In the genomic region with DNA sequence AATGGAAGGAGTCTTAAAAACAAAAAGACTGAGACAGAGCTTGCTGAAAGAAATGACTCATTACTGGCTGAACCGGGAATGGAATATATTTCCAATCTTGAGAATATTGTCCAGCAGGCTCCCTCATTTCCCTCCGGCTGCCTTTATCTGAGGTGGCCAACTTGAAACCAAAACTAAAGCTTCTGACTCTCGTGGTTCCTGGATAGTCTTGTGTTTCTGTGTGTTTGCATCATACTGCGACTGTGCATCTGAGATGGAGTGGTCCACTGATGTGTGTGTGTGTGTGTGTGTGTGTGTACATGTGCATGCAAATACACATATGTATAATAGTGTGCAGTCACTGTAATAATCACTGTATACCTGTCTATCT, we compare ENCODE assay signal across 8 cellular contexts.
A peak's percentile ranks its signal among the peaks of the same experiment; 100 is the strongest.
DNase-seq lines count a peak whose midpoint lies in the region; ATAC-seq and TF ChIP-seq lines count a peak whose summit lies in the region.

No MANE protein-coding gene starts in this region.

- intact Hi-C loops in Calu3 (cut with micrococcal nuclease; ENCODE audit: unreplicated experiment) = loop anchor here (1.0 to 10.0 kb wide), 6 partner anchors 31 to 349 kb away; a partner anchor contains a TSS
- intact Hi-C loops in CD4-positive, alpha-beta T cell (cut with DNase I, micrococcal nuclease) = no loop called here

- in situ Hi-C loops in brain microvascular endothelial cell (cut with HindIII; ENCODE audit: low pct_ligation_motif_present, low sequenced_read_pairs) = no loop called here

- peak; percentile 58 for ATAC-seq in omental fat pad (ENCODE audit: low FRiP score)
- no peak for ATAC-seq in CD4-positive, alpha-beta T cell (ENCODE audit: poor library complexity)

- H3K27ac ChIP-seq in brain microvascular endothelial cell = peak overlapping the region; percentile 65
- no peak overlapping the region for H3K27ac ChIP-seq in CD4-positive, alpha-beta T cell (ENCODE audit: low read depth, low read length)

- H3K36me3 Mint-ChIP-seq in Calu3 (ENCODE audit: insufficient read depth, unreplicated experiment) = peaks cover 32% of the 10 kb centered on the region
- no peaks in the 10 kb centered on the region for H3K36me3 Mint-ChIP-seq in CD4-positive, alpha-beta T cell (ENCODE audit: low read depth)

- POLR2A ChIA-PET in CD4-positive, alpha-beta T cell (lab: Charles Lee) = no interaction called here

- TF ChIP-seq CTCF in Calu3 (IDR thresholded peaks at IDR 0.05; ENCODE audit: unreplicated experiment) = no peak
- TF ChIP-seq CTCF in brain microvascular endothelial cell (IDR thresholded peaks at IDR 0.05; ENCODE audit: low read depth, low read length, missing control alignments) = no peak
- TF ChIP-seq CTCF in omental fat pad (IDR thresholded peaks at IDR 0.05) = no peak
- no peak for TF ChIP-seq CTCF in CD4-positive, alpha-beta T cell (IDR thresholded peaks at IDR 0.05)

- no peaks in the 10 kb centered on the region for H3K9me3 ChIP-seq in CD4-positive, alpha-beta T cell (ENCODE audit: control insufficient read depth, low read length)

- CTCF ChIA-PET in Calu3 (lab: Charles Lee) = interaction anchor here (0.9 to 2.2 kb wide), 10 partner anchors 17 to 350 kb away, joined by 3 to 23 read pairs (median 4); no protein-coding TSS in a partner anchor
- CTCF ChIA-PET in CD4-positive, alpha-beta T cell (lab: Charles Lee) = no interaction called here

- H3K4me3 ChIP-seq in brain microvascular endothelial cell (ENCODE audit: low read depth, low read length) = peak overlapping the region; percentile 30

- no peaks in the 10 kb centered on the region for H3K36me3 ChIP-seq in brain microvascular endothelial cell (replicated peaks)

- H3K4me1 Mint-ChIP-seq in Calu3 (ENCODE audit: low read depth, unreplicated experiment) = peaks cover 53% of the 10 kb centered on the region
- no peaks in the 10 kb centered on the region for H3K4me1 Mint-ChIP-seq in CD4-positive, alpha-beta T cell (ENCODE audit: low read depth)

- DNase-seq in Calu3 = peak; percentile 20
- DNase-seq in HPDE6-E6E7 (ENCODE audit: extremely low spot score) = peak; percentile 44
- DNase-seq in brain microvascular endothelial cell = peak; percentile 67
- DNase-seq in omental fat pad (ENCODE audit: low spot score) = no peak
- DNase-seq in DMS 273 treated with DMSO at 0.1 percent for 48 hours (lab: John Stamatoyannopoulos, UW) = no peak
- no peak for DNase-seq in medulla oblongata (ENCODE audit: extremely low spot score)
- no peak for DNase-seq in CD4-positive, alpha-beta T cell
- DNase-seq in DMS79 (lab: John Stamatoyannopoulos, UW) = no peak

- no TSS peak for BruUV-seq in Calu3 (replicated peaks; lab: Mats Ljungman, UMichigan)

- peak overlapping the region; percentile 62 for H3K4me3 Mint-ChIP-seq in Calu3 (ENCODE audit: low read depth, unreplicated experiment)
- no peak overlapping the region for H3K4me3 Mint-ChIP-seq in CD4-positive, alpha-beta T cell

- H3K9me3 Mint-ChIP-seq in Calu3 (ENCODE audit: low read depth, unreplicated experiment) = no peaks in the 10 kb centered on the region
- no peaks in the 10 kb centered on the region for H3K9me3 Mint-ChIP-seq in CD4-positive, alpha-beta T cell

- H3K27me3 ChIP-seq in brain microvascular endothelial cell (replicated peaks) = no peaks in the 10 kb centered on the region
- H3K27me3 ChIP-seq in CD4-positive, alpha-beta T cell (ENCODE audit: control insufficient read depth, insufficient read depth, low read length) = no peaks in the 10 kb centered on the region

- H3K27ac Mint-ChIP-seq in Calu3 (ENCODE audit: unreplicated experiment) = peak overlapping the region; percentile 95
- H3K27ac Mint-ChIP-seq in CD4-positive, alpha-beta T cell = no peak overlapping the region

- no peaks in the 10 kb centered on the region for H3K27me3 Mint-ChIP-seq in Calu3 (ENCODE audit: unreplicated experiment)
- peaks cover 3% of the 10 kb centered on the region for H3K27me3 Mint-ChIP-seq in CD4-positive, alpha-beta T cell

Comparison
In these comparisons a context has a peak if more than half of its experiments do, and no peak if none do; other contexts are left out.
1. DNase-seq: peak in Calu3 (single experiment), HPDE6-E6E7 (single experiment) and brain microvascular endothelial cell (single experiment); none in omental fat pad (single experiment), DMS 273 treated with DMSO at 0.1 percent for 48 hours (single experiment), medulla oblongata (single experiment), CD4-positive, alpha-beta T cell (0 of 10) and DMS79 (single experiment).